ENCODE assay signal across 12 cellular contexts in the genomic region with DNA sequence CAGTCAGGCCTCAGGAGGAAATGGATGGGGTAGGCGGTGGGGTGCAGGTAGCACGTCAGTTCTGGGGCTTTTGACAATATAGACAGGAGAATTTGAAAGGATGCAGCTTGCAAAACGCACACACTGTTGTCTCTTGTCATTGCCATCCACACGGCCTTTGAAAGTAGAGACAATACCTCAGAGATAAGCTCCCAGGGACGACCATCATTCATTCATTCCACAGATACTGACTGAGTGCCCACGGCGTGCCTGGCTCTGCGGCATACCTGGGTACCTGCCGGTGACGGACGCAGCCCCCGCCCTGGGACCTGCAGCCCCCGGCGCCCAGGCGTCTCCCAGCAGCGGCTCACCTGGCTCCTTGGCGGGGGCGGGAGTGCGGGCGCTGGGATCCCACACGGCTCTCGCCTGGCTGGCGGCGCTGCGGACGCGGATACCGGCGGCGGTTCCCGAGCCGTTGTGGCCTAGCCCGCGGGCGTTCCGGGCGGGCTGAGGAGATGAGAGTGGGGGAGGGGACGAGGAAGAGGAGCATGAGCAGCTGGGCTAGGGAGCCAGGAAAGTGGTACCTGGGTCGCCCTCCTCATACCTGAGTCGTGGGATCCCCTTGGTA. TPM values are rescaled to one million over a fixed set of nuclear protein-coding genes. Genes with fewer than 3 reads are reported as not detected.
A peak's percentile ranks its signal among the peaks of the same experiment; 100 is the strongest.
DNase-seq lines count a peak whose midpoint lies in the region; ATAC-seq and TF ChIP-seq lines count a peak whose summit lies in the region.
"Had no signal": no experiment of that assay in that cellular context is flagged by ENCODE, and none has a peak within 500 bp of the region (broad histone marks: within the 10 kb centered on the region; RNA-seq: fewer than 3 reads in every experiment).

A gene with protein sequence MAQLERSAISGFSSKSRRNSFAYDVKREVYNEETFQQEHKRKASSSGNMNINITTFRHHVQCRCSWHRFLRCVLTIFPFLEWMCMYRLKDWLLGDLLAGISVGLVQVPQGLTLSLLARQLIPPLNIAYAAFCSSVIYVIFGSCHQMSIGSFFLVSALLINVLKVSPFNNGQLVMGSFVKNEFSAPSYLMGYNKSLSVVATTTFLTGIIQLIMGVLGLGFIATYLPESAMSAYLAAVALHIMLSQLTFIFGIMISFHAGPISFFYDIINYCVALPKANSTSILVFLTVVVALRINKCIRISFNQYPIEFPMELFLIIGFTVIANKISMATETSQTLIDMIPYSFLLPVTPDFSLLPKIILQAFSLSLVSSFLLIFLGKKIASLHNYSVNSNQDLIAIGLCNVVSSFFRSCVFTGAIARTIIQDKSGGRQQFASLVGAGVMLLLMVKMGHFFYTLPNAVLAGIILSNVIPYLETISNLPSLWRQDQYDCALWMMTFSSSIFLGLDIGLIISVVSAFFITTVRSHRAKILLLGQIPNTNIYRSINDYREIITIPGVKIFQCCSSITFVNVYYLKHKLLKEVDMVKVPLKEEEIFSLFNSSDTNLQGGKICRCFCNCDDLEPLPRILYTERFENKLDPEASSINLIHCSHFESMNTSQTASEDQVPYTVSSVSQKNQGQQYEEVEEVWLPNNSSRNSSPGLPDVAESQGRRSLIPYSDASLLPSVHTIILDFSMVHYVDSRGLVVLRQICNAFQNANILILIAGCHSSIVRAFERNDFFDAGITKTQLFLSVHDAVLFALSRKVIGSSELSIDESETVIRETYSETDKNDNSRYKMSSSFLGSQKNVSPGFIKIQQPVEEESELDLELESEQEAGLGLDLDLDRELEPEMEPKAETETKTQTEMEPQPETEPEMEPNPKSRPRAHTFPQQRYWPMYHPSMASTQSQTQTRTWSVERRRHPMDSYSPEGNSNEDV (minus strand): TSS at position 488 of the 607 bp plus-strand sequence. CDS start 4,934 bp downstream, outside the sequence.

- H3K9ac ChIP-seq in NT2/D1 (ENCODE audit: insufficient read length, low read depth): peak within 1 kb of the TSS; percentile 80
- no peak within 1 kb of the TSS for H3K9ac ChIP-seq in fibroblast of lung (ENCODE audit: insufficient read depth, low read length)
- peak within 1 kb of the TSS; percentile 78 for H3K9ac ChIP-seq in neuronal stem cell (ENCODE audit: low read depth, low read length, poor library complexity)

- peaks cover 6% of the 10 kb centered on the region for H3K79me1 ChIP-seq in neuronal stem cell (ENCODE audit: low read depth, low read length)

- peak within 1 kb of the TSS; percentile 14; the same call in 1 of the 2 replicates for H3K4me2 ChIP-seq in DOHH2 (ENCODE audit: low read length)
- peak within 1 kb of the TSS; percentile 13 for H3K4me2 ChIP-seq in fibroblast of lung (ENCODE audit: extremely low read depth, insufficient read depth, low read length)
- H3K4me2 ChIP-seq in neuronal stem cell (ENCODE audit: insufficient read depth, low read length, poor library complexity, severe bottlenecking): peak within 1 kb of the TSS; percentile 53

- H4K91ac ChIP-seq in neuronal stem cell (ENCODE audit: low read depth, low read length, poor library complexity): no peak within 1 kb of the TSS

- H3K4me3 ChIP-seq in DOHH2 (ENCODE audit: low read length) (no peak within 1 kb of the TSS), NT2/D1 (ENCODE audit: insufficient read length, low read depth) (peak within 1 kb of the TSS; percentile 22), fibroblast of lung (replicated peaks in 1 of 4; ENCODE audit: control extremely low read depth in 1 of 4, insufficient read depth in 1 of 4, low read depth in 3 of 4, low read length in 4 of 4) (no peak within 1 kb of the TSS), neuronal stem cell (ENCODE audit: low read length in 2 of 2) (peak within 1 kb of the TSS in 1 of 2 donors; percentile 65), HAP-1 (no peak within 1 kb of the TSS)
- H3K4me3 ChIP-seq: thoracic aorta had no signal

- H4K20me1 ChIP-seq in DOHH2 (ENCODE audit: control insufficient read depth, insufficient read depth, low read depth, low read length) (no peaks in the 10 kb centered on the region), fibroblast of lung (ENCODE audit: control insufficient read depth, extremely low read depth, insufficient read depth, low read length) (no peaks in the 10 kb centered on the region)

- H3K27me3 ChIP-seq in DOHH2 (ENCODE audit: control insufficient read depth, low read length) (peaks cover 21% of the 10 kb centered on the region), NT2/D1 (ENCODE audit: insufficient read depth, insufficient read length) (no peaks in the 10 kb centered on the region), fibroblast of lung (ENCODE audit: control insufficient read depth, insufficient read depth, low read length) (no peaks in the 10 kb centered on the region), neuronal stem cell (ENCODE audit: control insufficient read depth in 3 of 3, insufficient read depth in 3 of 3, low read depth in 1 of 3, low read length in 3 of 3) (no peaks in the 10 kb centered on the region), HAP-1 (ENCODE audit: low read depth) (no peaks in the 10 kb centered on the region)

- ATAC-seq in HG03442 (IDR thresholded peaks at IDR 0.05; ENCODE audit: unreplicated experiment): no peak
- no peak for ATAC-seq in GM21367 (IDR thresholded peaks at IDR 0.05; ENCODE audit: unreplicated experiment)

- in situ Hi-C loops in HAP-1 (cut with MboI; ENCODE audit: low sequenced_read_pairs): no loop called here

- H4K8ac ChIP-seq in neuronal stem cell (ENCODE audit: low read depth, low read length): peak within 1 kb of the TSS; percentile 19

- peak within 1 kb of the TSS; percentile 89 for H2BK12ac ChIP-seq in neuronal stem cell (ENCODE audit: low read length)

- H3K36me3 ChIP-seq in DOHH2 (ENCODE audit: control insufficient read depth, low read length) (peaks cover 12% of the 10 kb centered on the region), NT2/D1 (ENCODE audit: insufficient read depth, insufficient read length, low read length) (no peaks in the 10 kb centered on the region), fibroblast of lung (ENCODE audit: control insufficient read depth, insufficient read depth, low read length) (no peaks in the 10 kb centered on the region), neuronal stem cell (replicated peaks in 1 of 2; ENCODE audit: control insufficient read depth in 2 of 2, insufficient read depth in 2 of 2, low read length in 2 of 2) (no peaks in the 10 kb centered on the region), HAP-1 (replicated peaks) (no peaks in the 10 kb centered on the region)
- H3K36me3 ChIP-seq: thoracic aorta had no signal

- no peaks in the 10 kb centered on the region for H3K9me2 ChIP-seq in DOHH2 (replicated peaks; ENCODE audit: control insufficient read depth, low read length)

- no peak within 1 kb of the TSS for H3K23ac ChIP-seq in neuronal stem cell (ENCODE audit: low read depth, low read length, poor library complexity)

- H3F3A ChIP-seq in DOHH2 (ENCODE audit: control insufficient read depth, insufficient read depth): no peaks in the 10 kb centered on the region

- H3K4me1 ChIP-seq in DOHH2 (ENCODE audit: control insufficient read depth, low read length): peaks cover 4% of the 10 kb centered on the region; the same call in 1 of the 2 replicates
- H3K4me1 ChIP-seq in NT2/D1 (ENCODE audit: insufficient read depth, insufficient read length): peaks cover 8% of the 10 kb centered on the region
- H3K4me1 ChIP-seq in fibroblast of lung (ENCODE audit: control insufficient read depth, extremely low read depth, insufficient read depth, low read length): peaks cover 10% of the 10 kb centered on the region
- H3K4me1 ChIP-seq in neuronal stem cell (ENCODE audit: control insufficient read depth in 2 of 2, insufficient read depth in 1 of 2, low read depth in 1 of 2, low read length in 2 of 2): peaks cover 6 to 12% of the 10 kb centered on the region in 2 donors
- H3K4me1 ChIP-seq in HAP-1: peaks cover 5% of the 10 kb centered on the region; the same call in 1 of the 2 replicates

- no peak within 1 kb of the TSS for H2AK5ac ChIP-seq in neuronal stem cell (ENCODE audit: low read depth, low read length)

- no peaks in the 10 kb centered on the region for H3K9me3 ChIP-seq in DOHH2 (ENCODE audit: control insufficient read depth, insufficient read depth, low read length)
- H3K9me3 ChIP-seq in NT2/D1 (ENCODE audit: insufficient read depth, low read length): no peaks in the 10 kb centered on the region
- no peaks in the 10 kb centered on the region for H3K9me3 ChIP-seq in fibroblast of lung (ENCODE audit: control insufficient read depth, insufficient read depth, low read depth, low read length)
- H3K9me3 ChIP-seq in neuronal stem cell (replicated peaks in 1 of 2; ENCODE audit: control insufficient read depth in 2 of 2, insufficient read depth in 1 of 2, low read depth in 1 of 2, low read length in 2 of 2): no peaks in the 10 kb centered on the region
- no peaks in the 10 kb centered on the region for H3K9me3 ChIP-seq in HAP-1
- H3K9me3 ChIP-seq: thoracic aorta had no signal

- peak within 1 kb of the TSS; percentile 91 for H3K18ac ChIP-seq in neuronal stem cell (ENCODE audit: low read length)

- no peak within 1 kb of the TSS for H3K14ac ChIP-seq in neuronal stem cell (ENCODE audit: low read length)

- H2AFZ ChIP-seq in fibroblast of lung (ENCODE audit: low read length) (no peak within 1 kb of the TSS), neuronal stem cell (ENCODE audit: low read length) (peak within 1 kb of the TSS; percentile 83)

- peak within 1 kb of the TSS; percentile 35 for H2BK120ac ChIP-seq in neuronal stem cell (ENCODE audit: low read depth, low read length)

- no peak within 1 kb of the TSS for H3K4ac ChIP-seq in neuronal stem cell (ENCODE audit: low read length)

- H3K27ac ChIP-seq in DOHH2 (ENCODE audit: low read depth, low read length) (no peak within 1 kb of the TSS), fibroblast of lung (ENCODE audit: insufficient read depth, low read length) (no peak within 1 kb of the TSS), neuronal stem cell (replicated peaks; ENCODE audit: low read length) (no peak within 1 kb of the TSS)
- H3K27ac ChIP-seq: thoracic aorta had no signal

- H2BK15ac ChIP-seq in neuronal stem cell (ENCODE audit: low read length): peak within 1 kb of the TSS; percentile 87

- H3K79me2 ChIP-seq in DOHH2 (ENCODE audit: control insufficient read depth, low read length) (peaks cover 17% of the 10 kb centered on the region), fibroblast of lung (ENCODE audit: control insufficient read depth, insufficient read depth, low read length) (peaks cover 16% of the 10 kb centered on the region)

- DNase-seq in NT2/D1 (ENCODE audit: low read depth, low spot score) (no peak), fibroblast of lung (ENCODE audit: low read depth in 2 of 2) (no peak), neuronal stem cell (ENCODE audit: low spot score) (no peak), HAP-1 (ENCODE audit: low spot score in 2 of 2) (no peak), KG1 (lab: John Stamatoyannopoulos, UW) (no peak)
- DNase-seq: GOT3 had no signal

- TF ChIP-seq CTCF in DOHH2 (IDR thresholded peaks at IDR 0.05; ENCODE audit: low read depth, low read length, poor library complexity, severe bottlenecking) (no peak), fibroblast of lung (conservative IDR thresholded peaks at IDR 0.05 in 1 of 2, IDR thresholded peaks at IDR 0.05 in 1 of 2; ENCODE audit: low read depth in 1 of 2, low read length in 2 of 2) (no peak)

- no CpG with 5 or more reads among the region's 40 CpGs for WGBS in neuronal stem cell (ENCODE audit: extremely low coverage in 2 of 2, insufficient read length in 2 of 2, insufficient replicate concordance in 1 of 2), 2 donors

- no peak within 1 kb of the TSS for H2BK5ac ChIP-seq in neuronal stem cell (ENCODE audit: low read length)

RNA-seq across cellular contexts. Expression of the gene that starts here (rescaled TPM):
- not detected in 2 replicates for total RNA-seq in fibroblast of lung
- 0.02 TPM in 1 of 2 replicates, not detected in the other for polyA plus RNA-seq in fibroblast of lung
- polyA plus RNA-seq in fibroblast of lung (2012): not detected in 2 replicates
- not detected in 2 replicates for polyA minus RNA-seq in fibroblast of lung (ENCODE audit: low replicate concordance)
- polyA plus RNA-seq in neuronal stem cell (2013, experiment 1 of 2): 0.26 TPM
- 0.28 TPM for polyA plus RNA-seq in neuronal stem cell (2013, experiment 2 of 2)
- total RNA-seq: M059J had no signal
- polyA plus RNA-seq: BJ had no signal
